In the genomic region with DNA sequence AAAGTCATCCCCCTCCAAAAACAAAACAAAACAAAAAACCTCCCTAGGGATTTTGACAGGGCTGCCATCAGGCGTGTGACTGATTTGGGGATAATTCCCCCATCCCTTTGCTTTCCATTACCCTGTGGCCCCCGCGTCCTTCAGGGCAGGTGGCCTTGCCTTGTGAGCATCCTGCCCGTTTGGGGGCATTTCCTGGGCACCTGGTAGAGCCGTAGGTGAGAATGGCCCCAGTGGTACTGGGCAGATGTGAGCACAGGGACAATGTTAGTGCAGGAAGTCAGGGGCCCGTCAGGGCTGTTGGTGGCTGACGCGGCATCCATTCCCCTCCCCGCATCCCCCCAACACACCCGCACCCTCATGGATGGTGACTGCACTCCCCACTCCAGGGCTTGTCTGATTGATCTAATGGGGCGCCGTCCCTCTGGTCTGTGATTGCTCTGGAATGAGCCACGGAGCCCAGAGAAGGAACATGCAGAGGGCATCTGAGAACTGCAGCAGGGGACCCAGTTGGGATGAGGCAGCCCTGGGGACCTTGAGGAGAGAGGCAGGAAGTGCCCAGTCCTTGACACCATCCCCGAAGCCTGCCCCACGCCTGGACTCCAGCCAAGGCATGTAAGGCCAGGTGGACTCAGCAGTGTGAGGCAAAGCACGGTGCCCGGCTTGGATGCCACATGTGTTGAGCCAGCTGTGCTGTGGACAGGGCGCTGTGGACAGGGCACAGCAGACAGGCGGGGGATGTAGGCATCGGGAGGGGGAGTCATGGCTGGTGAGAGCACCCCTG, we compare ENCODE assay signal across 16 cellular contexts. TPM values are rescaled to one million over a fixed set of nuclear protein-coding genes. Genes with fewer than 3 reads are reported as not detected.
DNase-seq lines count a peak whose midpoint lies in the region; ATAC-seq and TF ChIP-seq lines count a peak whose summit lies in the region.
"Had no signal": no experiment of that assay in that cellular context is flagged by ENCODE, and none has a peak within 500 bp of the region (broad histone marks: within the 10 kb centered on the region; RNA-seq: fewer than 3 reads in every experiment).

No MANE protein-coding gene starts in this region.

- H3K4me3 ChIP-seq in coronary artery (no peak overlapping the region), mesendoderm (ENCODE audit: low read length) (no peak overlapping the region)

- no peak overlapping the region for H3K9ac ChIP-seq in mesendoderm (ENCODE audit: low read length)

- no peaks in the 10 kb centered on the region for H3K79me2 ChIP-seq in mesendoderm (ENCODE audit: control insufficient read depth, insufficient read depth, low read length)

- no peak for TF ChIP-seq CTCF in coronary artery (IDR thresholded peaks at IDR 0.05)

- H3K27ac ChIP-seq in coronary artery: peak overlapping the region in 1 of 2 donors; percentile 65
- no peak overlapping the region for H3K27ac ChIP-seq in mesendoderm (ENCODE audit: low read depth, low read length)
- H3K27ac ChIP-seq in temporal lobe (ENCODE audit: low read depth, low read length): peak overlapping the region; percentile 77

- H3K4me2 ChIP-seq in mesendoderm (ENCODE audit: low read length): no peak overlapping the region

- no peak overlapping the region for H3K18ac ChIP-seq in mesendoderm (ENCODE audit: low read length)

- H3K79me1 ChIP-seq in mesendoderm (ENCODE audit: low read length): no peaks in the 10 kb centered on the region

- no peaks in the 10 kb centered on the region for H3K4me1 ChIP-seq in mesendoderm (ENCODE audit: control insufficient read depth, low read depth, low read length)

- H4K5ac ChIP-seq in mesendoderm (ENCODE audit: low read length): no peak overlapping the region

- no peaks in the 10 kb centered on the region for H3K36me3 ChIP-seq in mesendoderm (ENCODE audit: control insufficient read depth, insufficient read depth, low read length)

- no peak overlapping the region for H2BK120ac ChIP-seq in mesendoderm (ENCODE audit: low read depth, low read length)

- no peak overlapping the region for H2AK5ac ChIP-seq in mesendoderm (ENCODE audit: low read length)

- H3K23ac ChIP-seq in mesendoderm (ENCODE audit: low read length): no peak overlapping the region

- no peak overlapping the region for H3K4ac ChIP-seq in mesendoderm (ENCODE audit: low read depth, low read length)

- DNase-seq in NCI-H69 (lab: John Stamatoyannopoulos, UW) (peak; percentile 7), coronary artery (ENCODE audit: low spot score) (peak; percentile 68), mesendoderm (no peak), KBM-7 (no peak)
- DNase-seq: activated CD8-positive, alpha-beta memory T cell treated with anti-CD3 and anti-CD28 coated beads, Interleukin-2, amount 50 U/mL, for 4 hours; CD4-positive, CD25-positive, alpha-beta regulatory T cell; erythroblast; GF-D8; NCI-H1048; NCI-H226; occipital lobe had no signal

- no peak for ATAC-seq in HG03439 (IDR thresholded peaks at IDR 0.05; ENCODE audit: unreplicated experiment)
- ATAC-seq in GM18505 (IDR thresholded peaks at IDR 0.05; ENCODE audit: unreplicated experiment): no peak
- ATAC-seq: WTC11 had no signal

- no peak overlapping the region for H4K8ac ChIP-seq in mesendoderm (ENCODE audit: low read depth, low read length)

- no peak overlapping the region for H2BK15ac ChIP-seq in mesendoderm (replicated peaks; ENCODE audit: low read depth)

- no peaks in the 10 kb centered on the region for H3K27me3 ChIP-seq in mesendoderm (ENCODE audit: insufficient read depth, low read length, poor library complexity)

- in situ Hi-C loops in KBM-7 (cut with MboI; ENCODE audit: low pct_unique_long_range_greater_than_20kb, low sequenced_read_pairs): no loop called here

- peak overlapping the region; percentile 49 for H3K56ac ChIP-seq in mesendoderm (ENCODE audit: low read length)

- WGBS in mesendoderm (ENCODE audit: extremely low coverage, insufficient coverage, low lambda C conversion rate): no CpG with 5 or more reads among the region's 20 CpGs

- H2BK5ac ChIP-seq in mesendoderm (ENCODE audit: low read length): no peak overlapping the region

- TF ChIP-seq POLR2A in GM18505 (IDR thresholded peaks at IDR 0.05; ENCODE audit: borderline replicate concordance, extremely low read depth, insufficient read depth, insufficient read length): no peak

RNA-seq across cellular contexts. Expression of a gene that starts 27.4 kb away (rescaled TPM):
- polyA plus RNA-seq in mesendoderm (2013, experiment 1 of 2): not detected
- polyA plus RNA-seq in mesendoderm (2013, experiment 2 of 2): not detected
- not detected for total RNA-seq in temporal lobe
- total RNA-seq: CD4-positive, CD25-positive, alpha-beta regulatory T cell; cerebellum; occipital lobe; WTC11 had no signal
- polyA plus RNA-seq: CD4-positive, CD25-positive, alpha-beta regulatory T cell had no signal

RNA-seq across cellular contexts. Expression of a gene that starts 38.5 kb away (rescaled TPM):
- polyA plus RNA-seq in mesendoderm (2013, experiment 1 of 2): 0.01 TPM
- polyA plus RNA-seq in mesendoderm (2013, experiment 2 of 2): 0.01 TPM
- not detected for total RNA-seq in temporal lobe
- polyA plus RNA-seq: CD4-positive, CD25-positive, alpha-beta regulatory T cell had no signal

Comparison
In these comparisons a context has a peak if more than half of its experiments do, and no peak if none do; other contexts are left out.
1. DNase-seq: peak in NCI-H69 (single experiment) and coronary artery (single experiment); none in mesendoderm (single experiment) and KBM-7 (single experiment).